8 cellular contexts compared by ENCODE assay signal in the genomic region with DNA sequence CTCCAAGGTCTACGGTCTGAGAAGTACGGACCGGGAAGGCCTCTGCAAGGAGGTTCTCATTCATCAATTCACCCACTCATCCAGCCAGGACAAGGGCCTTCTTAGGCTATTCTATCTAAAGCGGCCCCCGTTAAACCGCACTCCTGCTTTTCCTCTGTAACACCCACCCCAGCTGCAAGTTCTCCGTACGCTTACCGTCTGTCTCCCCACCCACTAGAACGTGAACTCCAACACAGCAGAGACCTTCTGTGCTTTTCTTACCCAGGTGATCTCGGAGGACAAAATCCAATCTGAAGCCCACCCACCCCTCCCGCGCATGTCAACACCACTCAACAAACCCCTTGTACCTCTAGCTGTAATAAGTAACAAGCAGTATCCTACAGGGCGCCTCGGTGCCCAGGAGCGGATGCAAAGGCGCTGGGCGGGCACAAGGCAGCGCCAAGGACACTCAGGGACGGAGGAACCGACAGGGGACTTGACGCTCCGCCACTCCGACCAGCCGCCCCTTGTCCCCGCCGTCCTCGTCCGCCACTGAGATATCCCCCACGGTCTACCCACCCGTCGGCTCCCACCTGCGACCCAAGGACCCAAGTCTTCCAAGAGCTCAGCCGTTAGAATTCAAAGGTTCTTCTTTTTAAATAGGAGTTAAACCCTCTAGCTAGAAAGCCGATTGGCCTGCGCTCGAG. TPM values are rescaled to one million over a fixed set of nuclear protein-coding genes. Genes with fewer than 3 reads are reported as not detected.
DNase-seq lines count a peak whose midpoint lies in the region; ATAC-seq, FAIRE-seq and TF ChIP-seq lines count a peak whose summit lies in the region.

AURKA (minus strand) TSS at position 620 of the 686 bp plus-strand sequence. CDS start 4,018 bp downstream, outside the sequence.

- intact Hi-C loops in lower lobe of right lung (cut with DNase I), result loop anchor here (10.0 kb wide), 1 partner anchor 73 kb away; the partner anchor contains the start of gene RTF2

- FAIRE-seq in bronchial epithelial cell (lab: Jason Lieb, UNC) (no peak), D721Med (lab: Jason Lieb, UNC) (no peak)

- TF ChIP-seq CTCF in GM12875 (IDR thresholded peaks at IDR 0.05; ENCODE audit: borderline replicate concordance, insufficient read depth, low read depth, low read length) (no peak), KMS-11 (conservative IDR thresholded peaks at IDR 0.05; ENCODE audit: low read depth, low read length) (no peak), bronchial epithelial cell (IDR thresholded peaks at IDR 0.05; ENCODE audit: insufficient read depth, low read length, severe bottlenecking) (no peak), lower lobe of right lung (IDR thresholded peaks at IDR 0.05) (no peak), D721Med (IDR thresholded peaks at IDR 0.05; ENCODE audit: insufficient read depth, missing control alignments) (no peak)

- peak within 1 kb of the TSS; percentile 45 for H2AFZ ChIP-seq in KMS-11 (ENCODE audit: low read depth)

- H3K79me2 ChIP-seq in KMS-11 (ENCODE audit: insufficient read depth, low read depth), result peaks cover 75% of the 10 kb centered on the region

- DNase-seq in bronchial epithelial cell (ENCODE audit: low read depth) (no peak), lower lobe of right lung (no peak), CD1c-positive myeloid dendritic cell (ENCODE audit: extremely low spot score) (no peak), D721Med (ENCODE audit: insufficient read length, low spot score) (no peak), NCI-H187 (lab: John Stamatoyannopoulos, UW) (no peak)

- no peaks in the 10 kb centered on the region for H3K27me3 ChIP-seq in KMS-11 (ENCODE audit: insufficient read depth, low read depth)
- no peaks in the 10 kb centered on the region for H3K27me3 ChIP-seq in bronchial epithelial cell (ENCODE audit: control insufficient read depth, insufficient read depth, low read length)
- H3K27me3 ChIP-seq in lower lobe of right lung (ENCODE audit: low read depth), result no peaks in the 10 kb centered on the region

- peaks cover 22% of the 10 kb centered on the region for H3K4me1 ChIP-seq in KMS-11 (ENCODE audit: low read depth, poor library complexity, severe bottlenecking)
- peaks cover 26% of the 10 kb centered on the region for H3K4me1 ChIP-seq in lower lobe of right lung

- H3K9ac ChIP-seq in KMS-11, result peak within 1 kb of the TSS; percentile 87

- H3K27ac ChIP-seq in KMS-11 (peak within 1 kb of the TSS; percentile 86), lower lobe of right lung (peak within 1 kb of the TSS; percentile 89)

- no peaks in the 10 kb centered on the region for H3K9me3 ChIP-seq in lower lobe of right lung

- H3K36me3 ChIP-seq in KMS-11 (ENCODE audit: insufficient read depth) (peaks cover 15% of the 10 kb centered on the region; the same call in 1 of the 2 replicates), bronchial epithelial cell (ENCODE audit: control insufficient read depth, insufficient read depth, low read length) (peaks cover 5% of the 10 kb centered on the region), lower lobe of right lung (peaks cover 15% of the 10 kb centered on the region)

- H3K4me3 ChIP-seq in GM12875 (ENCODE audit: low read depth, low read length), result peak within 1 kb of the TSS; percentile 75
- H3K4me3 ChIP-seq in KMS-11 (IDR thresholded peaks at IDR 0.05; ENCODE audit: insufficient read depth, low read depth, low read length), result no peak within 1 kb of the TSS
- peak within 1 kb of the TSS; percentile 78 for H3K4me3 ChIP-seq in bronchial epithelial cell (ENCODE audit: low read depth, low read length)
- H3K4me3 ChIP-seq in lower lobe of right lung, result peak within 1 kb of the TSS; percentile 94

- H4K20me1 ChIP-seq in KMS-11 (ENCODE audit: insufficient read depth), result no peaks in the 10 kb centered on the region

- ATAC-seq in GM21529 (IDR thresholded peaks at IDR 0.05; ENCODE audit: unreplicated experiment), result peak; percentile 28
- peak; percentile 51 to 53 for ATAC-seq in lower lobe of right lung

- peak within 1 kb of the TSS; percentile 95 for H3K4me2 ChIP-seq in KMS-11

RNA-seq across cellular contexts. Expression of gene AURKA, which starts in this region (rescaled TPM):
- 1.6 and 2.6 TPM in 2 replicates for total RNA-seq in bronchial epithelial cell
- 2.5 TPM for total RNA-seq in lower lobe of right lung
